In genomic region chr1:204463125-204464060, GRCh38 we compare ENCODE assay signal across 1 cellular context.
TF ChIP-seq lines count a peak whose summit lies in the region.

No MANE protein-coding gene starts in this region.

TF ChIP-seq in SK-N-SH treated with all-trans-retinoic acid at 6 μM for 48 hours, 23 proteins besides CTCF, POLR2A, EP300 and RAD21 (continued from another document):
- TF ChIP-seq ZFP30 (CRISPR knock-in tag; IDR thresholded peaks at IDR 0.05): no peak
- TF ChIP-seq ESRRG (CRISPR knock-in tag; IDR thresholded peaks at IDR 0.05): no peak
- TF ChIP-seq ZC3H10 (CRISPR knock-in tag; IDR thresholded peaks at IDR 0.05): no peak
- TF ChIP-seq ISL1 (CRISPR knock-in tag; IDR thresholded peaks at IDR 0.05): no peak
- TF ChIP-seq PPARA (CRISPR knock-in tag; IDR thresholded peaks at IDR 0.05; ENCODE audit: borderline replicate concordance): no peak
- no peak for TF ChIP-seq ARNTL (CRISPR knock-in tag; IDR thresholded peaks at IDR 0.05; ENCODE audit: borderline replicate concordance, low read depth)
- TF ChIP-seq OSR1 (CRISPR knock-in tag; IDR thresholded peaks at IDR 0.05): no peak
